ENCODE assay signal across 8 cellular contexts in genomic region chr9:131608469-131609115, GRCh38.
DNase-seq lines count a peak whose midpoint lies in the region; ATAC-seq lines count a peak whose summit lies in the region.

No MANE protein-coding gene starts in this region.

- H3K4me1 Mint-ChIP-seq in activated naive CD4-positive, alpha-beta T cell treated with anti-CD3 and anti-CD28 coated beads, Interleukin-2, amount 10 ng/mL, durations not matched to agents 7 days and 5 days = no peaks in the 10 kb centered on the region

- DNase-seq in H4 (ENCODE audit: low spot score) = peak; percentile 87
- DNase-seq in left cardiac atrium = peak; percentile 72
- peak; percentile 85 for DNase-seq in renal cortical epithelial cell (ENCODE audit: low read depth)
- DNase-seq in activated naive CD4-positive, alpha-beta T cell treated with anti-CD3 and anti-CD28 coated beads, Interleukin-2, amount 10 ng/mL, durations not matched to agents 7 days and 5 days = no peak
- no peak for DNase-seq in stimulated activated CD4-positive, alpha-beta T cell treated with anti-CD3 and anti-CD28 coated beads, Interleukin-4, amount 100 ng/mL, for 1 hour
- DNase-seq in activated naive CD4-positive, alpha-beta T cell (lab: John Stamatoyannopoulos, UW) = no peak

- H3K4me3 Mint-ChIP-seq in activated naive CD4-positive, alpha-beta T cell treated with anti-CD3 and anti-CD28 coated beads, Interleukin-2, amount 10 ng/mL, durations not matched to agents 7 days and 5 days = no peak overlapping the region

- H3K27me3 Mint-ChIP-seq in activated naive CD4-positive, alpha-beta T cell treated with anti-CD3 and anti-CD28 coated beads, Interleukin-2, amount 10 ng/mL, durations not matched to agents 7 days and 5 days = no peaks in the 10 kb centered on the region

- no peaks in the 10 kb centered on the region for H3K9me3 Mint-ChIP-seq in activated naive CD4-positive, alpha-beta T cell treated with anti-CD3 and anti-CD28 coated beads, Interleukin-2, amount 10 ng/mL, durations not matched to agents 7 days and 5 days

- ATAC-seq in left cardiac atrium (peak; percentile 75 to 82), HG02588 (IDR thresholded peaks at IDR 0.05; ENCODE audit: unreplicated experiment) (no peak)

- H3K27ac ChIP-seq in angular gyrus (ENCODE audit: low read depth, low read length) = peak overlapping the region; percentile 42

- H3K27ac Mint-ChIP-seq in activated naive CD4-positive, alpha-beta T cell treated with anti-CD3 and anti-CD28 coated beads, Interleukin-2, amount 10 ng/mL, durations not matched to agents 7 days and 5 days = no peak overlapping the region

- CTCF ChIA-PET in activated naive CD4-positive, alpha-beta T cell treated with anti-CD3 and anti-CD28 coated beads, Interleukin-2, amount 10 ng/mL, durations not matched to agents 7 days and 5 days (lab: Charles Lee) = no interaction called here

- peaks cover 34% of the 10 kb centered on the region for H3K36me3 Mint-ChIP-seq in activated naive CD4-positive, alpha-beta T cell treated with anti-CD3 and anti-CD28 coated beads, Interleukin-2, amount 10 ng/mL, durations not matched to agents 7 days and 5 days

- intact Hi-C loops in left cardiac atrium (cut with DNase I) = loop anchor here in 1 of 2 donors (5.0 kb wide), 1 partner anchor 129 kb away; no protein-coding TSS in a partner anchor

Comparison
In these comparisons a context has a peak if more than half of its experiments do, and no peak if none do; other contexts are left out.
1. DNase-seq: peak in H4 (single experiment), left cardiac atrium (single experiment) and renal cortical epithelial cell (single experiment); none in activated naive CD4-positive, alpha-beta T cell treated with anti-CD3 and anti-CD28 coated beads, Interleukin-2, amount 10 ng/mL, durations not matched to agents 7 days and 5 days (single experiment), stimulated activated CD4-positive, alpha-beta T cell treated with anti-CD3 and anti-CD28 coated beads, Interleukin-4, amount 100 ng/mL, for 1 hour (single experiment) and activated naive CD4-positive, alpha-beta T cell (0 of 4).